1 cellular context compared by ENCODE assay signal in genomic region chr12:52203126-52203921, GRCh38.
TF ChIP-seq lines count a peak whose summit lies in the region.

No MANE protein-coding gene starts in this region.

TF ChIP-seq in A549, 52 proteins besides CTCF, POLR2A, EP300 and RAD21 (continued from another document):
- TF ChIP-seq MAX (IDR thresholded peaks at IDR 0.05): peak; percentile 99
- no peak for TF ChIP-seq POLR2AphosphoS2 (conservative IDR thresholded peaks at IDR 0.05; ENCODE audit: low read length)
- TF ChIP-seq GATA3 (IDR thresholded peaks at IDR 0.05; ENCODE audit: borderline replicate concordance): peak; percentile 58
- TF ChIP-seq EHMT2 (IDR thresholded peaks at IDR 0.05; ENCODE audit: low read depth): no peak
- TF ChIP-seq HEYL (CRISPR knock-in tag; IDR thresholded peaks at IDR 0.05): peak; percentile 47; the same call in 1 of the 2 replicates
- no peak for TF ChIP-seq ZSCAN20 (CRISPR knock-in tag; IDR thresholded peaks at IDR 0.05)
- TF ChIP-seq E2F6 (IDR thresholded peaks at IDR 0.05; ENCODE audit: borderline replicate concordance, low read depth): peak; percentile 73; the same call in 1 of the 2 replicates
- peak; percentile 58; the same call in 2 of the 3 replicates for TF ChIP-seq BCL3 (IDR thresholded peaks at IDR 0.05)
- TF ChIP-seq FOSL2 (IDR thresholded peaks at IDR 0.05): peak; percentile 65
- TF ChIP-seq FOSL2 (CRISPR knock-in tag; IDR thresholded peaks at IDR 0.05): peak; percentile 83
- TF ChIP-seq HOXB5 (CRISPR knock-in tag; IDR thresholded peaks at IDR 0.05): peak; percentile 65; the same call in 1 of the 2 replicates
- 0 out of 2 replicates have a peak, but pooled peaks have one; percentile 52 for TF ChIP-seq PBX3 (IDR thresholded peaks at IDR 0.05)
- peak; percentile 87 for TF ChIP-seq NPAS2 (CRISPR knock-in tag; IDR thresholded peaks at IDR 0.05; ENCODE audit: borderline replicate concordance)
- TF ChIP-seq TFCP2L1 (CRISPR knock-in tag; IDR thresholded peaks at IDR 0.05): 0 out of 2 replicates have a peak, but pooled peaks have one; percentile 15
- TF ChIP-seq HOXB13 (CRISPR knock-in tag; IDR thresholded peaks at IDR 0.05; ENCODE audit: low read depth): peak; percentile 86; the same call in 1 of the 2 replicates
- TF ChIP-seq CEBPB (IDR thresholded peaks at IDR 0.05): peak; percentile 89 to 92
- TF ChIP-seq ATOH8 (CRISPR knock-in tag; IDR thresholded peaks at IDR 0.05; ENCODE audit: low read depth): peak; percentile 94
- TF ChIP-seq JUNB (IDR thresholded peaks at IDR 0.05): peak; percentile 68
- no peak; the same call in 1 of the 2 replicates for TF ChIP-seq RARB (CRISPR knock-in tag; IDR thresholded peaks at IDR 0.05)
- TF ChIP-seq CBX8 (IDR thresholded peaks at IDR 0.05): no peak
- peak; percentile 80 for TF ChIP-seq USF2 (IDR thresholded peaks at IDR 0.05)
- TF ChIP-seq JUN (IDR thresholded peaks at IDR 0.05): peak; percentile 74 to 82; a peak in 3 of 5 replicates
- no peak for TF ChIP-seq ZC3H11A (IDR thresholded peaks at IDR 0.05)
- no peak for TF ChIP-seq ESRRA (IDR thresholded peaks at IDR 0.05; ENCODE audit: borderline replicate concordance, low read length)
- peak; percentile 94; the same call in 1 of the 2 replicates for TF ChIP-seq ZNF302 (CRISPR knock-in tag; IDR thresholded peaks at IDR 0.05)
- TF ChIP-seq FOXS1 (CRISPR knock-in tag; IDR thresholded peaks at IDR 0.05): peak; percentile 88
- TF ChIP-seq MYC (IDR thresholded peaks at IDR 0.05; ENCODE audit: borderline replicate concordance, low read length): peak; percentile 87
